In the genomic region with DNA sequence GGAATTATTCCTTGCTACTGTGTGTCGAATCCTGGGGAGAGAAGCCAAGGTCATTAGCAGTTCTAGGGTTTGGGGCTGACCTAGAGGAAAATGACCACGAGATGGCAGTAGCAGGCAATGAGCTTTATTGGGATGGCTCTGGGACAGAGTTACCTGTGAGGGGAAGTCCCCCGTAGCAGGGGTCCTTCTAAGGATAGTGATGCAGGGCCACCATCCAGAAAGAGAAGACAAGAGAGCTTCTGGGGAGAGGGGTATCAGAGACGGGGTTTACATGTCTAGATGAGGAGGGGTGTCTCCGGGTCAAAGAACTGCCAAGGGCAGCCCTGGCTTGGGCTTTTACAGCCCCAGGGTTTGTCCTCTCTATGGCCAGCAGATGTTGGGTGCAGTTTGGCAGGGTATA, we compare ENCODE assay signal across 8 cellular contexts. TPM values are rescaled to one million over a fixed set of nuclear protein-coding genes. Genes with fewer than 3 reads are reported as not detected.
DNase-seq lines count a peak whose midpoint lies in the region; ATAC-seq and TF ChIP-seq lines count a peak whose summit lies in the region.

No MANE protein-coding gene starts in this region.

- H3K9me2 ChIP-seq in neural cell (ENCODE audit: insufficient read depth, low read length), result no peaks in the 10 kb centered on the region

- TF ChIP-seq CTCF in AG09309 (IDR thresholded peaks at IDR 0.05; ENCODE audit: control insufficient read depth, insufficient read depth, low read depth, low read length, missing control alignments) (peak; percentile 83), neural cell (IDR thresholded peaks at IDR 0.05; ENCODE audit: poor library complexity, severe bottlenecking) (peak; percentile 67)

- H3K4me3 ChIP-seq in AG09309 (ENCODE audit: control insufficient read depth, low read depth, low read length) (no peak overlapping the region), neural cell (ENCODE audit: low read length) (no peak overlapping the region)

- H4K20me1 ChIP-seq in neural cell (ENCODE audit: insufficient read depth), result no peaks in the 10 kb centered on the region

- ATAC-seq in GM21367 (IDR thresholded peaks at IDR 0.05; ENCODE audit: unreplicated experiment), result no peak
- no peak for ATAC-seq in HG02884 (IDR thresholded peaks at IDR 0.05; ENCODE audit: unreplicated experiment)

- H3K27me3 ChIP-seq in neural cell (ENCODE audit: insufficient read depth, low read depth, low read length), result no peaks in the 10 kb centered on the region

- peak; percentile 66 for TF ChIP-seq RAD21 in neural cell (conservative IDR thresholded peaks at IDR 0.05)

- DNase-seq in AG09309 (ENCODE audit: low read depth), result no peak
- DNase-seq in GM19240 (ENCODE audit: insufficient read length, low spot score), result peak; percentile 63
- peak; percentile 73 for DNase-seq in NCI-H2171 treated with DMSO at 0.1 percent for 48 hours (lab: John Stamatoyannopoulos, UW)
- peak; percentile 37 for DNase-seq in activated CD4-positive, alpha-beta T cell treated with anti-CD3 and anti-CD28 coated beads, Interleukin-2, amount 50 U/mL, for 1 hour
- DNase-seq in fibroblast of peridontal ligament (ENCODE audit: extremely low read depth), result peak; percentile 55

- H3K9ac ChIP-seq in neural cell (ENCODE audit: low read length), result no peak overlapping the region

- no peaks in the 10 kb centered on the region for H3K36me3 ChIP-seq in neural cell (ENCODE audit: insufficient read depth, low read length)

- H2AFZ ChIP-seq in neural cell (ENCODE audit: low read depth, low read length), result no peak overlapping the region

- no peak overlapping the region for H3K27ac ChIP-seq in neural cell (ENCODE audit: low read length)

- H3K4me2 ChIP-seq in neural cell (ENCODE audit: low read length), result no peak overlapping the region

- H3K79me2 ChIP-seq in neural cell (replicated peaks; ENCODE audit: insufficient read depth, low read length), result no peaks in the 10 kb centered on the region

- no peaks in the 10 kb centered on the region for H3F3A ChIP-seq in neural cell (ENCODE audit: insufficient read depth, low read length, poor library complexity, severe bottlenecking)

- no peak for TF ChIP-seq EP300 in neural cell (conservative IDR thresholded peaks at IDR 0.05; ENCODE audit: poor library complexity, severe bottlenecking)

- no peaks in the 10 kb centered on the region for H3K9me3 ChIP-seq in neural cell (ENCODE audit: low read length)

TF ChIP-seq in neural cell, 6 proteins besides CTCF, POLR2A, EP300 and RAD21:
- TF ChIP-seq MXI1 (conservative IDR thresholded peaks at IDR 0.05; ENCODE audit: poor library complexity, severe bottlenecking) (no peak), TAF1 (IDR thresholded peaks at IDR 0.05; ENCODE audit: low read depth) (no peak), EZH2 (IDR thresholded peaks at IDR 0.05; ENCODE audit: borderline replicate concordance, insufficient read depth, low read length, poor library complexity, severe bottlenecking) (no peak), POLR2AphosphoS5 (IDR thresholded peaks at IDR 0.05) (no peak), SMC3 (conservative IDR thresholded peaks at IDR 0.05; ENCODE audit: poor library complexity) (peak; percentile 71)
- TF ChIP-seq, protein P1, sequence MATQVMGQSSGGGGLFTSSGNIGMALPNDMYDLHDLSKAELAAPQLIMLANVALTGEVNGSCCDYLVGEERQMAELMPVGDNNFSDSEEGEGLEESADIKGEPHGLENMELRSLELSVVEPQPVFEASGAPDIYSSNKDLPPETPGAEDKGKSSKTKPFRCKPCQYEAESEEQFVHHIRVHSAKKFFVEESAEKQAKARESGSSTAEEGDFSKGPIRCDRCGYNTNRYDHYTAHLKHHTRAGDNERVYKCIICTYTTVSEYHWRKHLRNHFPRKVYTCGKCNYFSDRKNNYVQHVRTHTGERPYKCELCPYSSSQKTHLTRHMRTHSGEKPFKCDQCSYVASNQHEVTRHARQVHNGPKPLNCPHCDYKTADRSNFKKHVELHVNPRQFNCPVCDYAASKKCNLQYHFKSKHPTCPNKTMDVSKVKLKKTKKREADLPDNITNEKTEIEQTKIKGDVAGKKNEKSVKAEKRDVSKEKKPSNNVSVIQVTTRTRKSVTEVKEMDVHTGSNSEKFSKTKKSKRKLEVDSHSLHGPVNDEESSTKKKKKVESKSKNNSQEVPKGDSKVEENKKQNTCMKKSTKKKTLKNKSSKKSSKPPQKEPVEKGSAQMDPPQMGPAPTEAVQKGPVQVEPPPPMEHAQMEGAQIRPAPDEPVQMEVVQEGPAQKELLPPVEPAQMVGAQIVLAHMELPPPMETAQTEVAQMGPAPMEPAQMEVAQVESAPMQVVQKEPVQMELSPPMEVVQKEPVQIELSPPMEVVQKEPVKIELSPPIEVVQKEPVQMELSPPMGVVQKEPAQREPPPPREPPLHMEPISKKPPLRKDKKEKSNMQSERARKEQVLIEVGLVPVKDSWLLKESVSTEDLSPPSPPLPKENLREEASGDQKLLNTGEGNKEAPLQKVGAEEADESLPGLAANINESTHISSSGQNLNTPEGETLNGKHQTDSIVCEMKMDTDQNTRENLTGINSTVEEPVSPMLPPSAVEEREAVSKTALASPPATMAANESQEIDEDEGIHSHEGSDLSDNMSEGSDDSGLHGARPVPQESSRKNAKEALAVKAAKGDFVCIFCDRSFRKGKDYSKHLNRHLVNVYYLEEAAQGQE (IDR thresholded peaks at IDR 0.05; ENCODE audit: borderline replicate concordance), result no peak
TF ChIP-seq in neural cell: peak in this region for 1.

RNA-seq across cellular contexts. Expression of a gene that starts 6.4 kb away (rescaled TPM):
- polyA plus RNA-seq in neural cell, result not detected in 2 replicates
- polyA minus RNA-seq in neural cell, result not detected in 2 replicates

RNA-seq across cellular contexts. Expression of a gene that starts 11.6 kb away (rescaled TPM):
- 15.6 and 21.0 TPM in 2 replicates for polyA plus RNA-seq in neural cell
- polyA minus RNA-seq in neural cell, result 24.3 and 33.1 TPM in 2 replicates

RNA-seq across cellular contexts. Expression of a gene that starts 17.5 kb away (rescaled TPM):
- 0.54 and 0.81 TPM in 2 replicates for polyA plus RNA-seq in neural cell
- 0.58 and 0.73 TPM in 2 replicates for polyA minus RNA-seq in neural cell
